1 cellular context compared by ENCODE assay signal in the genomic region with DNA sequence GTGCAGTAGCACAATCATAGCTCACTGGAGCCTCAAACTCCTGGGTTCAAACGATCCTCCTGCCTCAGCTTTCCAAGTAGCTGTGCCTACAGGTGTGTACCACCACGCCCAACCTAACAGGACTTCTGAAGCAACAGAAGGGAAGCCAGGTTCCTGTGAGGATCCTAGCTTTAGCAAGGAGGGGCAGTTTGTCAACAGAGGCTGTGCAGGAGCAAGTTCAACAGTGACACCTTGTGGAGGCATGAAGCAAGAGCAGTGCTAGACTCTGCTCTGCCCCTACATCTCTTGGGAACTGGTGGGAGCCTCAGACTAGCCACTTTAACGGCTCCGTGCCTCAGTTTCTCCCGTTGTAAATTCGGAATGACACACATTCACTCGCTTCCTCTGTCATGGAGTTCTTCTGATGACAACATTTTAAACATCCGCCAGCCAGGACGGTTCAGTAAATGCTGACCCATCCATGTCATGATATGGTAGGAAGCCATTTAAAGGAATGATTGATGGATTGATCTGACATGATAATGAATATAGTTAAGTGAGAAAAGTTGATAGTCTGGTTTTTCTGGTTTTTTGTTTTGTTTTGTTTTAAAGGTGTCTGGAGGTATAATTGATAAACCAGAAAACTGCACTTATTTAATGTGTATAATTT.
TF ChIP-seq lines count a peak whose summit lies in the region.

No MANE protein-coding gene starts in this region.

TF ChIP-seq in H1, 55 proteins besides CTCF, POLR2A, EP300 and RAD21 (continued from another document):
- TF ChIP-seq, protein P1, sequence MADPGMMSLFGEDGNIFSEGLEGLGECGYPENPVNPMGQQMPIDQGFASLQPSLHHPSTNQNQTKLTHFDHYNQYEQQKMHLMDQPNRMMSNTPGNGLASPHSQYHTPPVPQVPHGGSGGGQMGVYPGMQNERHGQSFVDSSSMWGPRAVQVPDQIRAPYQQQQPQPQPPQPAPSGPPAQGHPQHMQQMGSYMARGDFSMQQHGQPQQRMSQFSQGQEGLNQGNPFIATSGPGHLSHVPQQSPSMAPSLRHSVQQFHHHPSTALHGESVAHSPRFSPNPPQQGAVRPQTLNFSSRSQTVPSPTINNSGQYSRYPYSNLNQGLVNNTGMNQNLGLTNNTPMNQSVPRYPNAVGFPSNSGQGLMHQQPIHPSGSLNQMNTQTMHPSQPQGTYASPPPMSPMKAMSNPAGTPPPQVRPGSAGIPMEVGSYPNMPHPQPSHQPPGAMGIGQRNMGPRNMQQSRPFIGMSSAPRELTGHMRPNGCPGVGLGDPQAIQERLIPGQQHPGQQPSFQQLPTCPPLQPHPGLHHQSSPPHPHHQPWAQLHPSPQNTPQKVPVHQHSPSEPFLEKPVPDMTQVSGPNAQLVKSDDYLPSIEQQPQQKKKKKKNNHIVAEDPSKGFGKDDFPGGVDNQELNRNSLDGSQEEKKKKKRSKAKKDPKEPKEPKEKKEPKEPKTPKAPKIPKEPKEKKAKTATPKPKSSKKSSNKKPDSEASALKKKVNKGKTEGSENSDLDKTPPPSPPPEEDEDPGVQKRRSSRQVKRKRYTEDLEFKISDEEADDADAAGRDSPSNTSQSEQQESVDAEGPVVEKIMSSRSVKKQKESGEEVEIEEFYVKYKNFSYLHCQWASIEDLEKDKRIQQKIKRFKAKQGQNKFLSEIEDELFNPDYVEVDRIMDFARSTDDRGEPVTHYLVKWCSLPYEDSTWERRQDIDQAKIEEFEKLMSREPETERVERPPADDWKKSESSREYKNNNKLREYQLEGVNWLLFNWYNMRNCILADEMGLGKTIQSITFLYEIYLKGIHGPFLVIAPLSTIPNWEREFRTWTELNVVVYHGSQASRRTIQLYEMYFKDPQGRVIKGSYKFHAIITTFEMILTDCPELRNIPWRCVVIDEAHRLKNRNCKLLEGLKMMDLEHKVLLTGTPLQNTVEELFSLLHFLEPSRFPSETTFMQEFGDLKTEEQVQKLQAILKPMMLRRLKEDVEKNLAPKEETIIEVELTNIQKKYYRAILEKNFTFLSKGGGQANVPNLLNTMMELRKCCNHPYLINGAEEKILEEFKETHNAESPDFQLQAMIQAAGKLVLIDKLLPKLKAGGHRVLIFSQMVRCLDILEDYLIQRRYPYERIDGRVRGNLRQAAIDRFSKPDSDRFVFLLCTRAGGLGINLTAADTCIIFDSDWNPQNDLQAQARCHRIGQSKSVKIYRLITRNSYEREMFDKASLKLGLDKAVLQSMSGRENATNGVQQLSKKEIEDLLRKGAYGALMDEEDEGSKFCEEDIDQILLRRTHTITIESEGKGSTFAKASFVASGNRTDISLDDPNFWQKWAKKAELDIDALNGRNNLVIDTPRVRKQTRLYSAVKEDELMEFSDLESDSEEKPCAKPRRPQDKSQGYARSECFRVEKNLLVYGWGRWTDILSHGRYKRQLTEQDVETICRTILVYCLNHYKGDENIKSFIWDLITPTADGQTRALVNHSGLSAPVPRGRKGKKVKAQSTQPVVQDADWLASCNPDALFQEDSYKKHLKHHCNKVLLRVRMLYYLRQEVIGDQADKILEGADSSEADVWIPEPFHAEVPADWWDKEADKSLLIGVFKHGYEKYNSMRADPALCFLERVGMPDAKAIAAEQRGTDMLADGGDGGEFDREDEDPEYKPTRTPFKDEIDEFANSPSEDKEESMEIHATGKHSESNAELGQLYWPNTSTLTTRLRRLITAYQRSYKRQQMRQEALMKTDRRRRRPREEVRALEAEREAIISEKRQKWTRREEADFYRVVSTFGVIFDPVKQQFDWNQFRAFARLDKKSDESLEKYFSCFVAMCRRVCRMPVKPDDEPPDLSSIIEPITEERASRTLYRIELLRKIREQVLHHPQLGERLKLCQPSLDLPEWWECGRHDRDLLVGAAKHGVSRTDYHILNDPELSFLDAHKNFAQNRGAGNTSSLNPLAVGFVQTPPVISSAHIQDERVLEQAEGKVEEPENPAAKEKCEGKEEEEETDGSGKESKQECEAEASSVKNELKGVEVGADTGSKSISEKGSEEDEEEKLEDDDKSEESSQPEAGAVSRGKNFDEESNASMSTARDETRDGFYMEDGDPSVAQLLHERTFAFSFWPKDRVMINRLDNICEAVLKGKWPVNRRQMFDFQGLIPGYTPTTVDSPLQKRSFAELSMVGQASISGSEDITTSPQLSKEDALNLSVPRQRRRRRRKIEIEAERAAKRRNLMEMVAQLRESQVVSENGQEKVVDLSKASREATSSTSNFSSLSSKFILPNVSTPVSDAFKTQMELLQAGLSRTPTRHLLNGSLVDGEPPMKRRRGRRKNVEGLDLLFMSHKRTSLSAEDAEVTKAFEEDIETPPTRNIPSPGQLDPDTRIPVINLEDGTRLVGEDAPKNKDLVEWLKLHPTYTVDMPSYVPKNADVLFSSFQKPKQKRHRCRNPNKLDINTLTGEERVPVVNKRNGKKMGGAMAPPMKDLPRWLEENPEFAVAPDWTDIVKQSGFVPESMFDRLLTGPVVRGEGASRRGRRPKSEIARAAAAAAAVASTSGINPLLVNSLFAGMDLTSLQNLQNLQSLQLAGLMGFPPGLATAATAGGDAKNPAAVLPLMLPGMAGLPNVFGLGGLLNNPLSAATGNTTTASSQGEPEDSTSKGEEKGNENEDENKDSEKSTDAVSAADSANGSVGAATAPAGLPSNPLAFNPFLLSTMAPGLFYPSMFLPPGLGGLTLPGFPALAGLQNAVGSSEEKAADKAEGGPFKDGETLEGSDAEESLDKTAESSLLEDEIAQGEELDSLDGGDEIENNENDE (IDR thresholded peaks at IDR 0.05; ENCODE audit: insufficient replicate concordance, low read length): no peak
- TF ChIP-seq TCF12 (IDR thresholded peaks at IDR 0.05; ENCODE audit: low read depth, low read length) (0 out of 2 replicates have a peak, but pooled peaks have one; percentile 37), TBP (IDR thresholded peaks at IDR 0.05; ENCODE audit: low read depth, low read length) (peak; percentile 19; the same call in 1 of the 2 replicates), SIN3A (conservative IDR thresholded peaks at IDR 0.05 in 1 of 2, IDR thresholded peaks at IDR 0.05 in 1 of 2; ENCODE audit: low read depth in 1 of 2, low read length in 2 of 2) (0 out of 4 replicates have a peak, but pooled peaks of 1 of the 2 experiments have one; percentile 26), PHF8 (conservative IDR thresholded peaks at IDR 0.05; ENCODE audit: low read depth, low read length) (no peak), SIX5 (IDR thresholded peaks at IDR 0.05; ENCODE audit: low read depth, low read length) (no peak), RXRA (IDR thresholded peaks at IDR 0.05; ENCODE audit: insufficient read depth, low read depth, low read length) (no peak), RBBP5 (IDR thresholded peaks at IDR 0.05; ENCODE audit: borderline replicate concordance, low read depth, low read length) (no peak), KDM4A (IDR thresholded peaks at IDR 0.05; ENCODE audit: low read depth, low read length, severe bottlenecking) (no peak)
- TF ChIP-seq, protein P2, sequence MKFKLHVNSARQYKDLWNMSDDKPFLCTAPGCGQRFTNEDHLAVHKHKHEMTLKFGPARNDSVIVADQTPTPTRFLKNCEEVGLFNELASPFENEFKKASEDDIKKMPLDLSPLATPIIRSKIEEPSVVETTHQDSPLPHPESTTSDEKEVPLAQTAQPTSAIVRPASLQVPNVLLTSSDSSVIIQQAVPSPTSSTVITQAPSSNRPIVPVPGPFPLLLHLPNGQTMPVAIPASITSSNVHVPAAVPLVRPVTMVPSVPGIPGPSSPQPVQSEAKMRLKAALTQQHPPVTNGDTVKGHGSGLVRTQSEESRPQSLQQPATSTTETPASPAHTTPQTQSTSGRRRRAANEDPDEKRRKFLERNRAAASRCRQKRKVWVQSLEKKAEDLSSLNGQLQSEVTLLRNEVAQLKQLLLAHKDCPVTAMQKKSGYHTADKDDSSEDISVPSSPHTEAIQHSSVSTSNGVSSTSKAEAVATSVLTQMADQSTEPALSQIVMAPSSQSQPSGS (IDR thresholded peaks at IDR 0.05; ENCODE audit: low read length): peak; percentile 65; the same call in 1 of the 2 replicates
